33 cellular contexts compared by ENCODE assay signal in genomic region chr11:109934151-109934550, GRCh38.
"Had no signal": no experiment of that assay in that cellular context is flagged by ENCODE, and none has a peak within 500 bp of the region (broad histone marks: within the 10 kb centered on the region; RNA-seq: fewer than 3 reads in every experiment).

No MANE protein-coding gene starts in this region.

- H3K27me3 Mint-ChIP-seq: activated naive CD4-positive, alpha-beta T cell treated with anti-CD3 and anti-CD28 coated beads, Interleukin-2, amount 50 U/mL, for 24 hours had no signal

- H3K4me3 Mint-ChIP-seq: activated B cell treated with CpG ODN at 0.5 μM for 24 hours; activated CD4-positive, alpha-beta memory T cell treated with anti-CD3 and anti-CD28 coated beads for 36 hours; activated CD4-positive, alpha-beta T cell treated with anti-CD3 and anti-CD28 coated beads, Interleukin-2, amount 10 ng/mL, durations not matched to agents 24 days and 14 days; activated CD8-positive, alpha-beta memory T cell treated with anti-CD3 and anti-CD28 coated beads, Interleukin-2, amount 10 ng/mL, durations not matched to agents 7 days and 5 days; activated CD8-positive, alpha-beta T cell treated with anti-CD3 and anti-CD28 coated beads, Interleukin-2, amount 10 ng/mL, durations not matched to agents 7 days and 5 days; activated naive CD4-positive, alpha-beta T cell treated with anti-CD3 and anti-CD28 coated beads for 36 hours; activated naive CD4-positive, alpha-beta T cell treated with anti-CD3 and anti-CD28 coated beads, Interleukin-2, amount 50 U/mL, for 24 hours; activated naive CD8-positive, alpha-beta T cell treated with anti-CD3 and anti-CD28 coated beads for 36 hours; activated naive CD8-positive, alpha-beta T cell treated with anti-CD3 and anti-CD28 coated beads, Interleukin-2, amount 50 U/mL, for 24 hours; activated T-helper 1 cell treated with anti-CD3 and anti-CD28 coated beads, Interleukin-12 subunit alpha, Interleukin-12 subunit beta, Interleukin-2, Interleukin-4 antibody, amounts not matched to agents 30 ng/mL and 10 ng/mL and 1 ng/mL, durations not matched to agents 14 hours and 24 hours and 36 hours; T-helper 17 cell; T-helper 2 cell treated with Interferon-gamma antibody and Interleukin-4, amounts not matched to agents 5 μg/mL and 100 μg/mL, for 36 hours had no signal

- H3K9me3 Mint-ChIP-seq: activated B cell treated with CpG ODN at 0.5 μM for 24 hours; activated CD4-positive, alpha-beta memory T cell treated with anti-CD3 and anti-CD28 coated beads for 36 hours; activated CD4-positive, alpha-beta T cell treated with anti-CD3 and anti-CD28 coated beads, Interleukin-2, amount 10 ng/mL, durations not matched to agents 24 days and 14 days; activated naive CD4-positive, alpha-beta T cell treated with anti-CD3 and anti-CD28 coated beads for 36 hours; activated naive CD4-positive, alpha-beta T cell treated with anti-CD3 and anti-CD28 coated beads, Interleukin-2, amount 50 U/mL, for 24 hours; activated naive CD8-positive, alpha-beta T cell treated with anti-CD3 and anti-CD28 coated beads for 36 hours; activated naive CD8-positive, alpha-beta T cell treated with anti-CD3 and anti-CD28 coated beads, Interleukin-2, amount 50 U/mL, for 24 hours; activated T-helper 1 cell treated with anti-CD3 and anti-CD28 coated beads, Interleukin-12 subunit alpha, Interleukin-12 subunit beta, Interleukin-2, Interleukin-4 antibody, amounts not matched to agents 30 ng/mL and 10 ng/mL and 1 ng/mL, durations not matched to agents 14 hours and 24 hours and 36 hours; activated T-helper 2 cell treated with anti-CD3 and anti-CD28 coated beads, Interferon-gamma antibody, Interleukin-2, Interleukin-4, amounts not matched to agents 10 μg/mL and 5 μg/mL and 100 μg/mL, durations not matched to agents 14 hours and 24 hours and 36 hours; T-helper 2 cell treated with Interferon-gamma antibody and Interleukin-4, amounts not matched to agents 5 μg/mL and 100 μg/mL, for 36 hours had no signal

- H3K4me1 Mint-ChIP-seq: activated B cell treated with CpG ODN at 0.5 μM for 24 hours; activated CD8-positive, alpha-beta memory T cell treated with anti-CD3 and anti-CD28 coated beads, Interleukin-2, amount 10 ng/mL, durations not matched to agents 7 days and 5 days; activated naive CD4-positive, alpha-beta T cell treated with anti-CD3 and anti-CD28 coated beads, Interleukin-2, amount 50 U/mL, for 24 hours; activated naive CD8-positive, alpha-beta T cell treated with anti-CD3 and anti-CD28 coated beads for 36 hours; activated naive CD8-positive, alpha-beta T cell treated with anti-CD3 and anti-CD28 coated beads, Interleukin-2, amount 50 U/mL, for 24 hours; T-helper 17 cell had no signal

- H3K27ac Mint-ChIP-seq: activated B cell treated with CpG ODN at 0.5 μM for 24 hours; activated CD4-positive, alpha-beta memory T cell treated with anti-CD3 and anti-CD28 coated beads for 36 hours; activated CD4-positive, alpha-beta T cell treated with anti-CD3 and anti-CD28 coated beads, Interleukin-2, amount 10 ng/mL, durations not matched to agents 24 days and 14 days; activated CD8-positive, alpha-beta memory T cell treated with anti-CD3 and anti-CD28 coated beads, Interleukin-2, amount 10 ng/mL, durations not matched to agents 7 days and 5 days; activated CD8-positive, alpha-beta T cell treated with anti-CD3 and anti-CD28 coated beads, Interleukin-2, amount 10 ng/mL, durations not matched to agents 7 days and 5 days; activated naive CD4-positive, alpha-beta T cell treated with anti-CD3 and anti-CD28 coated beads for 36 hours; activated naive CD4-positive, alpha-beta T cell treated with anti-CD3 and anti-CD28 coated beads, Interleukin-2, amount 50 U/mL, for 24 hours; activated naive CD8-positive, alpha-beta T cell treated with anti-CD3 and anti-CD28 coated beads for 36 hours; activated naive CD8-positive, alpha-beta T cell treated with anti-CD3 and anti-CD28 coated beads, Interleukin-2, amount 50 U/mL, for 24 hours; activated T-helper 1 cell treated with anti-CD3 and anti-CD28 coated beads, Interleukin-12 subunit alpha, Interleukin-12 subunit beta, Interleukin-2, Interleukin-4 antibody, amounts not matched to agents 30 ng/mL and 10 ng/mL and 1 ng/mL, durations not matched to agents 14 hours and 24 hours and 36 hours; activated T-helper 2 cell treated with anti-CD3 and anti-CD28 coated beads, Interferon-gamma antibody, Interleukin-2, Interleukin-4, amounts not matched to agents 10 μg/mL and 5 μg/mL and 100 μg/mL, durations not matched to agents 14 hours and 24 hours and 36 hours; T-helper 17 cell; T-helper 2 cell treated with Interferon-gamma antibody and Interleukin-4, amounts not matched to agents 5 μg/mL and 100 μg/mL, for 36 hours had no signal

- H3K36me3 ChIP-seq: adrenal gland, colonic mucosa, esophagus squamous epithelium, gastroesophageal sphincter, heart right ventricle, WERI-Rb-1 had no signal

- DNase-seq: activated B cell treated with CpG ODN at 0.5 μM for 24 hours; activated CD4-positive, alpha-beta memory T cell treated with anti-CD3 and anti-CD28 coated beads for 36 hours; activated CD4-positive, alpha-beta T cell treated with anti-CD3 and anti-CD28 coated beads, Interleukin-2, amount 10 ng/mL, durations not matched to agents 24 days and 14 days; activated CD8-positive, alpha-beta memory T cell treated with anti-CD3 and anti-CD28 coated beads, Interleukin-2, amount 10 ng/mL, durations not matched to agents 7 days and 5 days; activated CD8-positive, alpha-beta memory T cell treated with anti-CD3 and anti-CD28 coated beads, Interleukin-2, amount 50 U/mL, for 4 hours; activated CD8-positive, alpha-beta T cell treated with anti-CD3 and anti-CD28 coated beads, Interleukin-2, amount 10 ng/mL, durations not matched to agents 7 days and 5 days; activated effector memory CD4-positive, alpha-beta T cell treated with anti-CD3 and anti-CD28 coated beads, Interleukin-2, amount 50 U/mL, for 16 hours; activated naive CD4-positive, alpha-beta T cell treated with anti-CD3 and anti-CD28 coated beads for 36 hours; activated naive CD8-positive, alpha-beta T cell treated with anti-CD3 and anti-CD28 coated beads for 36 hours; activated naive CD8-positive, alpha-beta T cell treated with anti-CD3 and anti-CD28 coated beads, Interleukin-2, amount 50 U/mL, for 24 hours; activated T-cell treated with anti-CD3 and anti-CD28 coated beads, Interleukin-2, amount 50 U/mL, for 1 hour; activated T-cell treated with anti-CD3 and anti-CD28 coated beads, Interleukin-2, amount 50 U/mL, for 48 hours; adrenal gland; amygdala; aorta; body of pancreas; central memory CD4-positive, alpha-beta T cell; cerebellar nuclear complex; colonic mucosa; effector CD8-positive, alpha-beta T cell; esophagus squamous epithelium; foreskin melanocyte; heart right ventricle; T-helper 17 cell; T1000; WERI-Rb-1 had no signal

- H3K27ac ChIP-seq: adrenal gland, body of pancreas, colonic mucosa, epithelial cell of prostate, esophagus squamous epithelium, gastroesophageal sphincter, heart right ventricle, WERI-Rb-1 had no signal

- ATAC-seq: activated CD4-positive, CD25-positive, alpha-beta regulatory T cell treated with anti-CD3 and anti-CD28 coated beads, Interleukin-2, amount 50 U/mL, for 24 hours; activated CD8-positive, alpha-beta memory T cell treated with anti-CD3 and anti-CD28 coated beads, Interleukin-2, amount 10 ng/mL, durations not matched to agents 7 days and 5 days; activated CD8-positive, alpha-beta T cell treated with anti-CD3 and anti-CD28 coated beads, Interleukin-2, amount 10 ng/mL, durations not matched to agents 7 days and 5 days; activated naive CD8-positive, alpha-beta T cell treated with anti-CD3 and anti-CD28 coated beads, Interleukin-2, amount 50 U/mL, for 24 hours; body of pancreas; gastroesophageal sphincter; heart right ventricle; T-helper 17 cell had no signal

- H3K4me3 ChIP-seq: adrenal gland, body of pancreas, colonic mucosa, esophagus squamous epithelium, gastroesophageal sphincter, heart right ventricle had no signal

- H3K4me1 ChIP-seq: adrenal gland, body of pancreas, colonic mucosa, esophagus squamous epithelium, gastroesophageal sphincter had no signal

- H3K36me3 Mint-ChIP-seq: activated CD4-positive, alpha-beta memory T cell treated with anti-CD3 and anti-CD28 coated beads for 36 hours; activated CD8-positive, alpha-beta memory T cell treated with anti-CD3 and anti-CD28 coated beads, Interleukin-2, amount 10 ng/mL, durations not matched to agents 7 days and 5 days; activated naive CD4-positive, alpha-beta T cell treated with anti-CD3 and anti-CD28 coated beads, Interleukin-2, amount 50 U/mL, for 24 hours; activated naive CD8-positive, alpha-beta T cell treated with anti-CD3 and anti-CD28 coated beads for 36 hours had no signal

- H3K9me3 ChIP-seq: adrenal gland, body of pancreas, colonic mucosa, esophagus squamous epithelium, gastroesophageal sphincter, heart right ventricle had no signal

- H3K27me3 ChIP-seq: adrenal gland, body of pancreas, colonic mucosa, esophagus squamous epithelium, gastroesophageal sphincter, heart right ventricle had no signal
